In the genomic region with DNA sequence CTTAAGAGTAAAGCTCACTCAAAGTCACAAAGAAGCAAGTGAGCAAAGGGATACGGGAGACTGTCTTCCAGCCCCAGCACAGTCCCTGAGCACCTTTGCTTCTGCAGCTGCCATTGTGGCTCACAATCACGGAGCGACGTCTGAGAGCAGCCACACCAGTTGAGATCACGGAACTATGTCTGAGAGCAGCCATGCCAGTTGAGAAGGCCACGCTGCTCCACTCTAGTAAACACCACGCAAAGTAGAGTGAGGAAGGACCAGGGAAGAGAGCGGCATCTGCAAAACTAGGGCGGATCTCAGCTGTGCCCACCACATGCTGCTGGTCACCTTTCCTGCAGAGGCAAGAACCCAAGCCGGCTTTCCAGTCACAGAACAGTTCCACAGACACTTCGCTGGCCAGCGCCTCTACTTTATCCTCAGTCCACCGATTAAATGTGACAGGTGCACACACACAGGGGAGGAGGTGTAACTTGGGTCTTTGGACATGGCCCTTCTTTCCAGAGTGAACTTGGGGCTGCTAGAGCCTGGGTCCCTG, we compare ENCODE assay signal across 2 cellular contexts.
TF ChIP-seq lines count a peak whose summit lies in the region.

No MANE protein-coding gene starts in this region.

TF ChIP-seq in IMR-90, 13 proteins besides CTCF, POLR2A, EP300 and RAD21:
- TF ChIP-seq MAFK (IDR thresholded peaks at IDR 0.05; ENCODE audit: low read depth, low read length): no peak
- TF ChIP-seq CHD1 (IDR thresholded peaks at IDR 0.05; ENCODE audit: low read depth, low read length): no peak
- TF ChIP-seq RCOR1 (IDR thresholded peaks at IDR 0.05; ENCODE audit: insufficient replicate concordance, low read length): no peak
- no peak for TF ChIP-seq NFE2L2 (IDR thresholded peaks at IDR 0.05; ENCODE audit: low read depth, low read length)
- no peak for TF ChIP-seq MXI1 (IDR thresholded peaks at IDR 0.05; ENCODE audit: borderline replicate concordance, low read depth, low read length)
- TF ChIP-seq, protein P1, sequence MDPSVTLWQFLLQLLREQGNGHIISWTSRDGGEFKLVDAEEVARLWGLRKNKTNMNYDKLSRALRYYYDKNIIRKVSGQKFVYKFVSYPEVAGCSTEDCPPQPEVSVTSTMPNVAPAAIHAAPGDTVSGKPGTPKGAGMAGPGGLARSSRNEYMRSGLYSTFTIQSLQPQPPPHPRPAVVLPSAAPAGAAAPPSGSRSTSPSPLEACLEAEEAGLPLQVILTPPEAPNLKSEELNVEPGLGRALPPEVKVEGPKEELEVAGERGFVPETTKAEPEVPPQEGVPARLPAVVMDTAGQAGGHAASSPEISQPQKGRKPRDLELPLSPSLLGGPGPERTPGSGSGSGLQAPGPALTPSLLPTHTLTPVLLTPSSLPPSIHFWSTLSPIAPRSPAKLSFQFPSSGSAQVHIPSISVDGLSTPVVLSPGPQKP (IDR thresholded peaks at IDR 0.05; ENCODE audit: borderline replicate concordance, low read depth, low read length): no peak
- TF ChIP-seq, protein P2, sequence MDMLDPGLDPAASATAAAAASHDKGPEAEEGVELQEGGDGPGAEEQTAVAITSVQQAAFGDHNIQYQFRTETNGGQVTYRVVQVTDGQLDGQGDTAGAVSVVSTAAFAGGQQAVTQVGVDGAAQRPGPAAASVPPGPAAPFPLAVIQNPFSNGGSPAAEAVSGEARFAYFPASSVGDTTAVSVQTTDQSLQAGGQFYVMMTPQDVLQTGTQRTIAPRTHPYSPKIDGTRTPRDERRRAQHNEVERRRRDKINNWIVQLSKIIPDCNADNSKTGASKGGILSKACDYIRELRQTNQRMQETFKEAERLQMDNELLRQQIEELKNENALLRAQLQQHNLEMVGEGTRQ (IDR thresholded peaks at IDR 0.05; ENCODE audit: low read depth, low read length): no peak
- TF ChIP-seq MAZ (IDR thresholded peaks at IDR 0.05; ENCODE audit: borderline replicate concordance, low read depth, low read length): no peak
- no peak for TF ChIP-seq SMC3 (IDR thresholded peaks at IDR 0.05; ENCODE audit: low read depth, low read length)
- TF ChIP-seq CEBPB (IDR thresholded peaks at IDR 0.05; ENCODE audit: low read depth, low read length): no peak
- no peak for TF ChIP-seq RFX5 (IDR thresholded peaks at IDR 0.05; ENCODE audit: low read depth, low read length)
- no peak for TF ChIP-seq FOS (IDR thresholded peaks at IDR 0.05; ENCODE audit: low read depth, low read length)
- no peak for TF ChIP-seq BHLHE40 (IDR thresholded peaks at IDR 0.05; ENCODE audit: low read depth, low read length)
TF ChIP-seq in IMR-90: peak in this region for 0.

TF ChIP-seq in HepG2, 621 proteins besides CTCF, POLR2A, EP300 and RAD21:
- TF ChIP-seq, protein P3, sequence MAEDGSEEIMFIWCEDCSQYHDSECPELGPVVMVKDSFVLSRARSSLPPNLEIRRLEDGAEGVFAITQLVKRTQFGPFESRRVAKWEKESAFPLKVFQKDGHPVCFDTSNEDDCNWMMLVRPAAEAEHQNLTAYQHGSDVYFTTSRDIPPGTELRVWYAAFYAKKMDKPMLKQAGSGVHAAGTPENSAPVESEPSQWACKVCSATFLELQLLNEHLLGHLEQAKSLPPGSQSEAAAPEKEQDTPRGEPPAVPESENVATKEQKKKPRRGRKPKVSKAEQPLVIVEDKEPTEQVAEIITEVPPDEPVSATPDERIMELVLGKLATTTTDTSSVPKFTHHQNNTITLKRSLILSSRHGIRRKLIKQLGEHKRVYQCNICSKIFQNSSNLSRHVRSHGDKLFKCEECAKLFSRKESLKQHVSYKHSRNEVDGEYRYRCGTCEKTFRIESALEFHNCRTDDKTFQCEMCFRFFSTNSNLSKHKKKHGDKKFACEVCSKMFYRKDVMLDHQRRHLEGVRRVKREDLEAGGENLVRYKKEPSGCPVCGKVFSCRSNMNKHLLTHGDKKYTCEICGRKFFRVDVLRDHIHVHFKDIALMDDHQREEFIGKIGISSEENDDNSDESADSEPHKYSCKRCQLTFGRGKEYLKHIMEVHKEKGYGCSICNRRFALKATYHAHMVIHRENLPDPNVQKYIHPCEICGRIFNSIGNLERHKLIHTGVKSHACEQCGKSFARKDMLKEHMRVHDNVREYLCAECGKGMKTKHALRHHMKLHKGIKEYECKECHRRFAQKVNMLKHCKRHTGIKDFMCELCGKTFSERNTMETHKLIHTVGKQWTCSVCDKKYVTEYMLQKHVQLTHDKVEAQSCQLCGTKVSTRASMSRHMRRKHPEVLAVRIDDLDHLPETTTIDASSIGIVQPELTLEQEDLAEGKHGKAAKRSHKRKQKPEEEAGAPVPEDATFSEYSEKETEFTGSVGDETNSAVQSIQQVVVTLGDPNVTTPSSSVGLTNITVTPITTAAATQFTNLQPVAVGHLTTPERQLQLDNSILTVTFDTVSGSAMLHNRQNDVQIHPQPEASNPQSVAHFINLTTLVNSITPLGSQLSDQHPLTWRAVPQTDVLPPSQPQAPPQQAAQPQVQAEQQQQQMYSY (CRISPR knock-in tag; IDR thresholded peaks at IDR 0.05): no peak
- TF ChIP-seq ATRX (CRISPR knock-in tag; IDR thresholded peaks at IDR 0.05; ENCODE audit: borderline replicate concordance) (no peak), SIX4 (CRISPR knock-in tag; IDR thresholded peaks at IDR 0.05) (no peak), ZFP1 (CRISPR knock-in tag; IDR thresholded peaks at IDR 0.05) (no peak), MIER3 (CRISPR knock-in tag; IDR thresholded peaks at IDR 0.05; ENCODE audit: borderline replicate concordance) (no peak), ZNF652 (CRISPR knock-in tag; IDR thresholded peaks at IDR 0.05; ENCODE audit: borderline replicate concordance, low read depth) (no peak), ZNF484 (CRISPR knock-in tag; IDR thresholded peaks at IDR 0.05; ENCODE audit: borderline replicate concordance, low read depth) (no peak)
